ENCODE assay signal across 1 cellular context in the genomic region with DNA sequence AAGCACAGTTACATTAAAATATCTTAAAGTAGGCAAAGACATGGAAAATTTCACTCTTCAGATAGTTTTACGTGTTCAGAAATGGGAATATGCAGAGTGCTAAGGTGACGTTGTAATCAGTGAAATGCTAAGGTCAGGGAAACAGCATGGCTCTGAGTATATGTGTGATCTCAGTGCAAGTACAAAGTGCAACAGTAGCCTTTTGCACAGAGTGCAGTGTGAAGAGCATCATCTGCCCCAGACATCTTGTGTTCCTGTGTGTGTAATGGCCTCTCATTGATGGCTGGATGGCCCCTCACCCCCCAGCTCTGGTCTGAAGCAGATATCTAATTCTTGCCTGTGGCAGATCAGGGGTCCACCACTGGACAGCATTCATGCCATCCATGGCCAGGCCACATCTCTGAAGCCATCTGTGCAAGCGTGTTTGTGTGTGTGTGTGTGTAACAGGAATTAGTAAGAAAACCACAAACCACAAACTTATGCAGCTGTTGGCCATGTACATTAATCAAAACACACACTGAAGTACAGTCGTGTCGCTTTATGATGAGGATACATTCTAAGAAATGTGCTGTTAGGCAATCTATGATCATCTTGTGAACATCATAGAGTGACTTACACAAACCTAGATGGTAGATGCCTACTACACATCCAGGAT.
TF ChIP-seq lines count a peak whose summit lies in the region.

No MANE protein-coding gene starts in this region.

TF ChIP-seq in HepG2, 621 proteins besides CTCF, POLR2A, EP300 and RAD21 (continued from another document and continues in another):
- TF ChIP-seq ARID4A (CRISPR knock-in tag; IDR thresholded peaks at IDR 0.05; ENCODE audit: borderline replicate concordance) (no peak), PCBP1 (IDR thresholded peaks at IDR 0.05; ENCODE audit: borderline replicate concordance, low read depth, low read length) (no peak), ZNF546 (CRISPR knock-in tag; conservative IDR thresholded peaks at IDR 0.05) (no peak), ZBED4 (CRISPR knock-in tag; IDR thresholded peaks at IDR 0.05; ENCODE audit: borderline replicate concordance) (no peak), PHF5A (CRISPR knock-in tag; IDR thresholded peaks at IDR 0.05; ENCODE audit: low read depth, unreplicated experiment) (peak; percentile 24), RBM39 (IDR thresholded peaks at IDR 0.05; ENCODE audit: low read depth, low read length, poor library complexity, severe bottlenecking) (no peak), NFYC (CRISPR knock-in tag; IDR thresholded peaks at IDR 0.05) (no peak), HNF4G (IDR thresholded peaks at IDR 0.05; ENCODE audit: borderline replicate concordance, low read depth, low read length) (0 out of 2 replicates have a peak, but pooled peaks have one; percentile 52), HNF4G (CRISPR knock-in tag; IDR thresholded peaks at IDR 0.05; ENCODE audit: borderline replicate concordance, low read depth) (no peak), ZZZ3 (CRISPR knock-in tag; IDR thresholded peaks at IDR 0.05; ENCODE audit: borderline replicate concordance) (no peak), PHF8 (CRISPR knock-in tag; IDR thresholded peaks at IDR 0.05) (no peak), KLF16 (CRISPR knock-in tag; IDR thresholded peaks at IDR 0.05) (no peak), ZNF749 (CRISPR knock-in tag; IDR thresholded peaks at IDR 0.05; ENCODE audit: borderline replicate concordance) (no peak), ZNF788 (CRISPR knock-in tag; IDR thresholded peaks at IDR 0.05; ENCODE audit: borderline replicate concordance) (peak; percentile 51; the same call in 1 of the 2 replicates), SRY (CRISPR knock-in tag; IDR thresholded peaks at IDR 0.05) (peak; percentile 74; the same call in 1 of the 2 replicates), SRSF4 (IDR thresholded peaks at IDR 0.05; ENCODE audit: low read depth, low read length, poor library complexity, severe bottlenecking) (no peak), NFE2L2 (IDR thresholded peaks at IDR 0.05; ENCODE audit: low read length) (no peak), EHMT2 (IDR thresholded peaks at IDR 0.05; ENCODE audit: borderline replicate concordance, low read depth, low read length) (peak; percentile 55; the same call in 1 of the 2 replicates), FOXO1 (CRISPR knock-in tag; IDR thresholded peaks at IDR 0.05) (peak; percentile 72), ESRRA (CRISPR knock-in tag; IDR thresholded peaks at IDR 0.05; ENCODE audit: low read depth) (no peak), ZBTB7B (CRISPR knock-in tag; IDR thresholded peaks at IDR 0.05) (peak; percentile 29; the same call in 1 of the 2 replicates), KLF13 (CRISPR knock-in tag; IDR thresholded peaks at IDR 0.05) (no peak), ZFP36 (IDR thresholded peaks at IDR 0.05; ENCODE audit: borderline replicate concordance, low read depth, low read length, partially characterized antibody) (no peak), ZNF263 (CRISPR knock-in tag; IDR thresholded peaks at IDR 0.05) (no peak), KMT2A (CRISPR knock-in tag; IDR thresholded peaks at IDR 0.05) (0 out of 2 replicates have a peak, but pooled peaks have one; percentile 54), ZNF777 (CRISPR knock-in tag; IDR thresholded peaks at IDR 0.05) (no peak), YY1 (IDR thresholded peaks at IDR 0.05; ENCODE audit: insufficient read depth, insufficient replicate concordance, low read depth, low read length) (peak; percentile 48), TGIF2 (CRISPR knock-in tag; IDR thresholded peaks at IDR 0.05) (no peak), ZSCAN31 (CRISPR knock-in tag; IDR thresholded peaks at IDR 0.05; ENCODE audit: low read depth) (0 out of 2 replicates have a peak, but pooled peaks have one; percentile 29), ZNF441 (CRISPR knock-in tag; IDR thresholded peaks at IDR 0.05; ENCODE audit: borderline replicate concordance) (no peak), ZNF841 (CRISPR knock-in tag; IDR thresholded peaks at IDR 0.05; ENCODE audit: borderline replicate concordance) (peak; percentile 37; the same call in 1 of the 2 replicates), NCOA2 (CRISPR knock-in tag; IDR thresholded peaks at IDR 0.05) (peak; percentile 20; the same call in 1 of the 2 replicates), ZNF264 (CRISPR knock-in tag; IDR thresholded peaks at IDR 0.05) (no peak), ZKSCAN8 (CRISPR knock-in tag; IDR thresholded peaks at IDR 0.05; ENCODE audit: borderline replicate concordance) (no peak)
- TF ChIP-seq, protein P1, sequence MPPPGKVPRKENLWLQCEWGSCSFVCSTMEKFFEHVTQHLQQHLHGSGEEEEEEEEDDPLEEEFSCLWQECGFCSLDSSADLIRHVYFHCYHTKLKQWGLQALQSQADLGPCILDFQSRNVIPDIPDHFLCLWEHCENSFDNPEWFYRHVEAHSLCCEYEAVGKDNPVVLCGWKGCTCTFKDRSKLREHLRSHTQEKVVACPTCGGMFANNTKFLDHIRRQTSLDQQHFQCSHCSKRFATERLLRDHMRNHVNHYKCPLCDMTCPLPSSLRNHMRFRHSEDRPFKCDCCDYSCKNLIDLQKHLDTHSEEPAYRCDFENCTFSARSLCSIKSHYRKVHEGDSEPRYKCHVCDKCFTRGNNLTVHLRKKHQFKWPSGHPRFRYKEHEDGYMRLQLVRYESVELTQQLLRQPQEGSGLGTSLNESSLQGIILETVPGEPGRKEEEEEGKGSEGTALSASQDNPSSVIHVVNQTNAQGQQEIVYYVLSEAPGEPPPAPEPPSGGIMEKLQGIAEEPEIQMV (CRISPR knock-in tag; IDR thresholded peaks at IDR 0.05; ENCODE audit: low read depth), result no peak
- TF ChIP-seq, protein P2, sequence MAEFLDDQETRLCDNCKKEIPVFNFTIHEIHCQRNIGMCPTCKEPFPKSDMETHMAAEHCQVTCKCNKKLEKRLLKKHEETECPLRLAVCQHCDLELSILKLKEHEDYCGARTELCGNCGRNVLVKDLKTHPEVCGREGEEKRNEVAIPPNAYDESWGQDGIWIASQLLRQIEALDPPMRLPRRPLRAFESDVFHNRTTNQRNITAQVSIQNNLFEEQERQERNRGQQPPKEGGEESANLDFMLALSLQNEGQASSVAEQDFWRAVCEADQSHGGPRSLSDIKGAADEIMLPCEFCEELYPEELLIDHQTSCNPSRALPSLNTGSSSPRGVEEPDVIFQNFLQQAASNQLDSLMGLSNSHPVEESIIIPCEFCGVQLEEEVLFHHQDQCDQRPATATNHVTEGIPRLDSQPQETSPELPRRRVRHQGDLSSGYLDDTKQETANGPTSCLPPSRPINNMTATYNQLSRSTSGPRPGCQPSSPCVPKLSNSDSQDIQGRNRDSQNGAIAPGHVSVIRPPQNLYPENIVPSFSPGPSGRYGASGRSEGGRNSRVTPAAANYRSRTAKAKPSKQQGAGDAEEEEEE (CRISPR knock-in tag; IDR thresholded peaks at IDR 0.05; ENCODE audit: borderline replicate concordance), result peak; percentile 90; the same call in 1 of the 2 replicates
- TF ChIP-seq, protein P3, sequence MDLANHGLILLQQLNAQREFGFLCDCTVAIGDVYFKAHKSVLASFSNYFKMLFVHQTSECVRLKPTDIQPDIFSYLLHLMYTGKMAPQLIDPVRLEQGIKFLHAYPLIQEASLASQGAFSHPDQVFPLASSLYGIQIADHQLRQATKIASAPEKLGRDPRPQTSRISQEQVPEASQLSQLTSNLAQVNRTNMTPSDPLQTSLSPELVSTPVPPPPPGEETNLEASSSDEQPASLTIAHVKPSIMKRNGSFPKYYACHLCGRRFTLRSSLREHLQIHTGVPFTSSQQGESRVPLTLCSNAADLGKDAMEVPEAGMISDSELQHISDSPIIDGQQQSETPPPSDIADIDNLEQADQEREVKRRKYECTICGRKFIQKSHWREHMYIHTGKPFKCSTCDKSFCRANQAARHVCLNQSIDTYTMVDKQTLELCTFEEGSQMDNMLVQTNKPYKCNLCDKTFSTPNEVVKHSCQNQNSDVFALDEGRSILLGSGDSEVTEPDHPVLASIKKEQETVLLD (CRISPR knock-in tag; IDR thresholded peaks at IDR 0.05; ENCODE audit: low read depth), result no peak
- TF ChIP-seq, protein P4, sequence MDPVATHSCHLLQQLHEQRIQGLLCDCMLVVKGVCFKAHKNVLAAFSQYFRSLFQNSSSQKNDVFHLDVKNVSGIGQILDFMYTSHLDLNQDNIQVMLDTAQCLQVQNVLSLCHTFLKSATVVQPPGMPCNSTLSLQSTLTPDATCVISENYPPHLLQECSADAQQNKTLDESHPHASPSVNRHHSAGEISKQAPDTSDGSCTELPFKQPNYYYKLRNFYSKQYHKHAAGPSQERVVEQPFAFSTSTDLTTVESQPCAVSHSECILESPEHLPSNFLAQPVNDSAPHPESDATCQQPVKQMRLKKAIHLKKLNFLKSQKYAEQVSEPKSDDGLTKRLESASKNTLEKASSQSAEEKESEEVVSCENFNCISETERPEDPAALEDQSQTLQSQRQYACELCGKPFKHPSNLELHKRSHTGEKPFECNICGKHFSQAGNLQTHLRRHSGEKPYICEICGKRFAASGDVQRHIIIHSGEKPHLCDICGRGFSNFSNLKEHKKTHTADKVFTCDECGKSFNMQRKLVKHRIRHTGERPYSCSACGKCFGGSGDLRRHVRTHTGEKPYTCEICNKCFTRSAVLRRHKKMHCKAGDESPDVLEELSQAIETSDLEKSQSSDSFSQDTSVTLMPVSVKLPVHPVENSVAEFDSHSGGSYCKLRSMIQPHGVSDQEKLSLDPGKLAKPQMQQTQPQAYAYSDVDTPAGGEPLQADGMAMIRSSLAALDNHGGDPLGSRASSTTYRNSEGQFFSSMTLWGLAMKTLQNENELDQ (CRISPR knock-in tag; IDR thresholded peaks at IDR 0.05; ENCODE audit: borderline replicate concordance), result no peak
- TF ChIP-seq, protein P5, sequence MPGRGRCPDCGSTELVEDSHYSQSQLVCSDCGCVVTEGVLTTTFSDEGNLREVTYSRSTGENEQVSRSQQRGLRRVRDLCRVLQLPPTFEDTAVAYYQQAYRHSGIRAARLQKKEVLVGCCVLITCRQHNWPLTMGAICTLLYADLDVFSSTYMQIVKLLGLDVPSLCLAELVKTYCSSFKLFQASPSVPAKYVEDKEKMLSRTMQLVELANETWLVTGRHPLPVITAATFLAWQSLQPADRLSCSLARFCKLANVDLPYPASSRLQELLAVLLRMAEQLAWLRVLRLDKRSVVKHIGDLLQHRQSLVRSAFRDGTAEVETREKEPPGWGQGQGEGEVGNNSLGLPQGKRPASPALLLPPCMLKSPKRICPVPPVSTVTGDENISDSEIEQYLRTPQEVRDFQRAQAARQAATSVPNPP (CRISPR knock-in tag; IDR thresholded peaks at IDR 0.05), result no peak
- TF ChIP-seq, protein P6, sequence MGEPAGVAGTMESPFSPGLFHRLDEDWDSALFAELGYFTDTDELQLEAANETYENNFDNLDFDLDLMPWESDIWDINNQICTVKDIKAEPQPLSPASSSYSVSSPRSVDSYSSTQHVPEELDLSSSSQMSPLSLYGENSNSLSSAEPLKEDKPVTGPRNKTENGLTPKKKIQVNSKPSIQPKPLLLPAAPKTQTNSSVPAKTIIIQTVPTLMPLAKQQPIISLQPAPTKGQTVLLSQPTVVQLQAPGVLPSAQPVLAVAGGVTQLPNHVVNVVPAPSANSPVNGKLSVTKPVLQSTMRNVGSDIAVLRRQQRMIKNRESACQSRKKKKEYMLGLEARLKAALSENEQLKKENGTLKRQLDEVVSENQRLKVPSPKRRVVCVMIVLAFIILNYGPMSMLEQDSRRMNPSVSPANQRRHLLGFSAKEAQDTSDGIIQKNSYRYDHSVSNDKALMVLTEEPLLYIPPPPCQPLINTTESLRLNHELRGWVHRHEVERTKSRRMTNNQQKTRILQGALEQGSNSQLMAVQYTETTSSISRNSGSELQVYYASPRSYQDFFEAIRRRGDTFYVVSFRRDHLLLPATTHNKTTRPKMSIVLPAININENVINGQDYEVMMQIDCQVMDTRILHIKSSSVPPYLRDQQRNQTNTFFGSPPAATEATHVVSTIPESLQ (CRISPR knock-in tag; conservative IDR thresholded peaks at IDR 0.05), result no peak
